Comparison of ENCODE assay signal across 23 cellular contexts in genomic region chr17:72901657-72902056, GRCh38.
"Had no signal": no experiment of that assay in that cellular context is flagged by ENCODE, and none has a peak within 500 bp of the region (broad histone marks: within the 10 kb centered on the region; RNA-seq: fewer than 3 reads in every experiment).

No MANE protein-coding gene starts in this region.

- ATAC-seq: activated CD8-positive, alpha-beta memory T cell treated with anti-CD3 and anti-CD28 coated beads, Interleukin-2, amount 10 ng/mL, durations not matched to agents 7 days and 5 days; activated T-helper 17 cell treated with anti-CD3 and anti-CD28 coated beads, Interleukin-2, amount 50 U/mL, for 72 hours; Right ventricle myocardium inferior; T-cell had no signal

- DNase-seq: activated CD4-positive, alpha-beta T cell treated with anti-CD3 and anti-CD28 coated beads for 48 hours; activated CD4-positive, alpha-beta T cell treated with anti-CD3 and anti-CD28 coated beads, Interleukin-2, amount 50 U/mL, for 48 hours; activated CD4-positive, CD25-positive, alpha-beta regulatory T cell treated with anti-CD3 and anti-CD28 coated beads, Interleukin-2, amount 50 U/mL, for 72 hours; activated CD8-positive, alpha-beta memory T cell treated with anti-CD3 and anti-CD28 coated beads, Interleukin-2, amount 10 ng/mL, durations not matched to agents 7 days and 5 days; activated gamma-delta T cell; activated naive CD4-positive, alpha-beta T cell treated with anti-CD3 and anti-CD28 coated beads for 36 hours; activated T-cell treated with anti-CD3 and anti-CD28 coated beads, Interleukin-2, amount 50 U/mL, for 48 hours; amygdala; brain microvascular endothelial cell; NCI-H1092; NCI-H1930; NCI-H2171; NCI-H2227 treated with DMSO at 0.1 percent for 48 hours; NCI-H446 treated with DMSO at 0.1 percent for 48 hours; NCI-H526 treated with DMSO at 0.1 percent for 48 hours; T-cell; T-helper 2 cell; T1000 had no signal

- H3K27ac ChIP-seq: brain microvascular endothelial cell, cardiac muscle cell, KMS-11, SK-N-MC had no signal

- H3K4me3 ChIP-seq: cardiac muscle cell, SK-N-MC had no signal

- H3K27me3 ChIP-seq: brain microvascular endothelial cell, cardiac muscle cell had no signal

- H3K9ac ChIP-seq: KMS-11 had no signal

- H3K4me2 ChIP-seq: KMS-11 had no signal

- H3K36me3 ChIP-seq: brain microvascular endothelial cell, cardiac muscle cell had no signal
